2 cellular contexts compared by ENCODE assay signal in genomic region chr1:117879284-117879683, GRCh38.
TF ChIP-seq lines count a peak whose summit lies in the region.

No MANE protein-coding gene starts in this region.

TF ChIP-seq in HEK293, 187 proteins besides CTCF, POLR2A, EP300 and RAD21 (continued from another document):
- TF ChIP-seq ZNF513 (tag by site-specific recombination; IDR thresholded peaks at IDR 0.05) = peak; percentile 62; the same call in 1 of the 2 replicates

TF ChIP-seq in IMR-90, 13 proteins besides CTCF, POLR2A, EP300 and RAD21 (continued from another document):
- no peak for TF ChIP-seq ELK1 (IDR thresholded peaks at IDR 0.05; ENCODE audit: borderline replicate concordance, low read depth, low read length)
